ENCODE assay signal across 1 cellular context in genomic region chr9:127336708-127337352, GRCh38.
A peak's percentile ranks its signal among the peaks of the same experiment; 100 is the strongest.
TF ChIP-seq lines count a peak whose summit lies in the region.

No MANE protein-coding gene starts in this region.

TF ChIP-seq in HEK293, 187 proteins besides CTCF, POLR2A, EP300 and RAD21 (continued from another document and continues in another):
- TF ChIP-seq PRDM2 (tag by site-specific recombination; IDR thresholded peaks at IDR 0.05; ENCODE audit: borderline replicate concordance) (no peak), ZNF560 (tag by site-specific recombination; IDR thresholded peaks at IDR 0.05; ENCODE audit: borderline replicate concordance) (no peak), ZNF529 (tag by site-specific recombination; IDR thresholded peaks at IDR 0.05; ENCODE audit: insufficient replicate concordance) (no peak), YY2 (tag by site-specific recombination; IDR thresholded peaks at IDR 0.05) (no peak), ZBTB6 (tag by site-specific recombination; IDR thresholded peaks at IDR 0.05) (no peak), ZSCAN4 (tag by site-specific recombination; IDR thresholded peaks at IDR 0.05) (no peak), ZNF398 (tag by site-specific recombination; IDR thresholded peaks at IDR 0.05) (no peak), HOXA7 (CRISPR knock-in tag; IDR thresholded peaks at IDR 0.05; ENCODE audit: borderline replicate concordance) (no peak), MEIS1 (CRISPR knock-in tag; IDR thresholded peaks at IDR 0.05; ENCODE audit: borderline replicate concordance) (no peak), SP7 (tag by site-specific recombination; IDR thresholded peaks at IDR 0.05) (0 out of 2 replicates have a peak, but pooled peaks have one; percentile 21), ZEB2 (tag by site-specific recombination; IDR thresholded peaks at IDR 0.05) (peak; percentile 62; the same call in 1 of the 2 replicates), ZNF426 (tag by site-specific recombination; IDR thresholded peaks at IDR 0.05) (no peak), IKZF3 (tag by site-specific recombination; IDR thresholded peaks at IDR 0.05) (no peak), ZNF366 (tag by site-specific recombination; conservative IDR thresholded peaks at IDR 0.05) (peak; percentile 66), ZNF423 (tag by site-specific recombination; IDR thresholded peaks at IDR 0.05) (no peak), KLF10 (tag by site-specific recombination; IDR thresholded peaks at IDR 0.05) (peak; percentile 54; the same call in 1 of the 2 replicates), ZNF843 (tag by site-specific recombination; IDR thresholded peaks at IDR 0.05) (no peak), ZNF16 (tag by site-specific recombination; IDR thresholded peaks at IDR 0.05; ENCODE audit: low read depth) (no peak), ZNF571 (tag by site-specific recombination; IDR thresholded peaks at IDR 0.05) (no peak), ZNF155 (tag by site-specific recombination; IDR thresholded peaks at IDR 0.05) (no peak), ZNF777 (tag by site-specific recombination; IDR thresholded peaks at IDR 0.05; ENCODE audit: borderline replicate concordance) (no peak), ZNF184 (tag by site-specific recombination; IDR thresholded peaks at IDR 0.05) (0 out of 2 replicates have a peak, but pooled peaks have one; percentile 27), ZNF48 (tag by site-specific recombination; IDR thresholded peaks at IDR 0.05) (no peak), ZNF837 (tag by site-specific recombination; IDR thresholded peaks at IDR 0.05) (no peak), ZNF704 (tag by site-specific recombination; IDR thresholded peaks at IDR 0.05) (no peak), ZSCAN30 (tag by site-specific recombination; IDR thresholded peaks at IDR 0.05) (no peak), AEBP2 (tag by site-specific recombination; IDR thresholded peaks at IDR 0.05; ENCODE audit: borderline replicate concordance) (no peak)
- TF ChIP-seq, protein P1, sequence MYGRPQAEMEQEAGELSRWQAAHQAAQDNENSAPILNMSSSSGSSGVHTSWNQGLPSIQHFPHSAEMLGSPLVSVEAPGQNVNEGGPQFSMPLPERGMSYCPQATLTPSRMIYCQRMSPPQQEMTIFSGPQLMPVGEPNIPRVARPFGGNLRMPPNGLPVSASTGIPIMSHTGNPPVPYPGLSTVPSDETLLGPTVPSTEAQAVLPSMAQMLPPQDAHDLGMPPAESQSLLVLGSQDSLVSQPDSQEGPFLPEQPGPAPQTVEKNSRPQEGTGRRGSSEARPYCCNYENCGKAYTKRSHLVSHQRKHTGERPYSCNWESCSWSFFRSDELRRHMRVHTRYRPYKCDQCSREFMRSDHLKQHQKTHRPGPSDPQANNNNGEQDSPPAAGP (tag by site-specific recombination; IDR thresholded peaks at IDR 0.05), result no peak
- TF ChIP-seq, protein P2, sequence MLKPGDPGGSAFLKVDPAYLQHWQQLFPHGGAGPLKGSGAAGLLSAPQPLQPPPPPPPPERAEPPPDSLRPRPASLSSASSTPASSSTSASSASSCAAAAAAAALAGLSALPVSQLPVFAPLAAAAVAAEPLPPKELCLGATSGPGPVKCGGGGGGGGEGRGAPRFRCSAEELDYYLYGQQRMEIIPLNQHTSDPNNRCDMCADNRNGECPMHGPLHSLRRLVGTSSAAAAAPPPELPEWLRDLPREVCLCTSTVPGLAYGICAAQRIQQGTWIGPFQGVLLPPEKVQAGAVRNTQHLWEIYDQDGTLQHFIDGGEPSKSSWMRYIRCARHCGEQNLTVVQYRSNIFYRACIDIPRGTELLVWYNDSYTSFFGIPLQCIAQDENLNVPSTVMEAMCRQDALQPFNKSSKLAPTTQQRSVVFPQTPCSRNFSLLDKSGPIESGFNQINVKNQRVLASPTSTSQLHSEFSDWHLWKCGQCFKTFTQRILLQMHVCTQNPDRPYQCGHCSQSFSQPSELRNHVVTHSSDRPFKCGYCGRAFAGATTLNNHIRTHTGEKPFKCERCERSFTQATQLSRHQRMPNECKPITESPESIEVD (tag by site-specific recombination; IDR thresholded peaks at IDR 0.05), result peak; percentile 29; the same call in 1 of the 2 replicates
- TF ChIP-seq, protein P3, sequence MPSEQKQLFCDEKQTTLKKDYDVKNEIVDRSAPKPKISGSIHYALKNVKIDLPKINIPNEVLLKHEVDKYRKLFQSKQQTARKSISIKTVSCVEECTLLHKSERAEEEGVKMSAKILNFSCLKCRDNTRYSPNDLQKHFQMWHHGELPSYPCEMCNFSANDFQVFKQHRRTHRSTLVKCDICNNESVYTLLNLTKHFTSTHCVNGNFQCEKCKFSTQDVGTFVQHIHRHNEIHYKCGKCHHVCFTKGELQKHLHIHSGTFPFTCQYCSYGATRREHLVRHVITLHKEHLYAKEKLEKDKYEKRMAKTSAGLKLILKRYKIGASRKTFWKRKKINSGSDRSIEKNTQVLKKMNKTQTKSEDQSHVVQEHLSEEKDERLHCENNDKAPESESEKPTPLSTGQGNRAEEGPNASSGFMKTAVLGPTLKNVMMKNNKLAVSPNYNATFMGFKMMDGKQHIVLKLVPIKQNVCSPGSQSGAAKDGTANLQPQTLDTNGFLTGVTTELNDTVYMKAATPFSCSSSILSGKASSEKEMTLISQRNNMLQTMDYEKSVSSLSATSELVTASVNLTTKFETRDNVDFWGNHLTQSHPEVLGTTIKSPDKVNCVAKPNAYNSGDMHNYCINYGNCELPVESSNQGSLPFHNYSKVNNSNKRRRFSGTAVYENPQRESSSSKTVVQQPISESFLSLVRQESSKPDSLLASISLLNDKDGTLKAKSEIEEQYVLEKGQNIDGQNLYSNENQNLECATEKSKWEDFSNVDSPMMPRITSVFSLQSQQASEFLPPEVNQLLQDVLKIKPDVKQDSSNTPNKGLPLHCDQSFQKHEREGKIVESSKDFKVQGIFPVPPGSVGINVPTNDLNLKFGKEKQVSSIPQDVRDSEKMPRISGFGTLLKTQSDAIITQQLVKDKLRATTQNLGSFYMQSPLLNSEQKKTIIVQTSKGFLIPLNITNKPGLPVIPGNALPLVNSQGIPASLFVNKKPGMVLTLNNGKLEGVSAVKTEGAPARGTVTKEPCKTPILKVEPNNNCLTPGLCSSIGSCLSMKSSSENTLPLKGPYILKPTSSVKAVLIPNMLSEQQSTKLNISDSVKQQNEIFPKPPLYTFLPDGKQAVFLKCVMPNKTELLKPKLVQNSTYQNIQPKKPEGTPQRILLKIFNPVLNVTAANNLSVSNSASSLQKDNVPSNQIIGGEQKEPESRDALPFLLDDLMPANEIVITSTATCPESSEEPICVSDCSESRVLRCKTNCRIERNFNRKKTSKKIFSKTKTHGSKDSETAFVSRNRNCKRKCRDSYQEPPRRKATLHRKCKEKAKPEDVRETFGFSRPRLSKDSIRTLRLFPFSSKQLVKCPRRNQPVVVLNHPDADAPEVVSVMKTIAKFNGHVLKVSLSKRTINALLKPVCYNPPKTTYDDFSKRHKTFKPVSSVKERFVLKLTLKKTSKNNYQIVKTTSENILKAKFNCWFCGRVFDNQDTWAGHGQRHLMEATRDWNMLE (tag by site-specific recombination; conservative IDR thresholded peaks at IDR 0.05; ENCODE audit: low read depth), result no peak
- TF ChIP-seq, protein P4, sequence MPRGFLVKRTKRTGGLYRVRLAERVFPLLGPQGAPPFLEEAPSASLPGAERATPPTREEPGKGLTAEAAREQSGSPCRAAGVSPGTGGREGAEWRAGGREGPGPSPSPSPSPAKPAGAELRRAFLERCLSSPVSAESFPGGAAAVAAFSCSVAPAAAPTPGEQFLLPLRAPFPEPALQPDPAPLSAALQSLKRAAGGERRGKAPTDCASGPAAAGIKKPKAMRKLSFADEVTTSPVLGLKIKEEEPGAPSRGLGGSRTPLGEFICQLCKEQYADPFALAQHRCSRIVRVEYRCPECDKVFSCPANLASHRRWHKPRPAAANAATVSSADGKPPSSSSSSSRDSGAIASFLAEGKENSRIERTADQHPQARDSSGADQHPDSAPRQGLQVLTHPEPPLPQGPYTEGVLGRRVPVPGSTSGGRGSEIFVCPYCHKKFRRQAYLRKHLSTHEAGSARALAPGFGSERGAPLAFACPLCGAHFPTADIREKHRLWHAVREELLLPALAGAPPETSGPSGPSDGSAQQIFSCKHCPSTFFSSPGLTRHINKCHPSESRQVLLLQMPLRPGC (tag by site-specific recombination; IDR thresholded peaks at IDR 0.05), result peak; percentile 24; the same call in 1 of the 2 replicates
